9 cellular contexts compared by ENCODE assay signal in the genomic region with DNA sequence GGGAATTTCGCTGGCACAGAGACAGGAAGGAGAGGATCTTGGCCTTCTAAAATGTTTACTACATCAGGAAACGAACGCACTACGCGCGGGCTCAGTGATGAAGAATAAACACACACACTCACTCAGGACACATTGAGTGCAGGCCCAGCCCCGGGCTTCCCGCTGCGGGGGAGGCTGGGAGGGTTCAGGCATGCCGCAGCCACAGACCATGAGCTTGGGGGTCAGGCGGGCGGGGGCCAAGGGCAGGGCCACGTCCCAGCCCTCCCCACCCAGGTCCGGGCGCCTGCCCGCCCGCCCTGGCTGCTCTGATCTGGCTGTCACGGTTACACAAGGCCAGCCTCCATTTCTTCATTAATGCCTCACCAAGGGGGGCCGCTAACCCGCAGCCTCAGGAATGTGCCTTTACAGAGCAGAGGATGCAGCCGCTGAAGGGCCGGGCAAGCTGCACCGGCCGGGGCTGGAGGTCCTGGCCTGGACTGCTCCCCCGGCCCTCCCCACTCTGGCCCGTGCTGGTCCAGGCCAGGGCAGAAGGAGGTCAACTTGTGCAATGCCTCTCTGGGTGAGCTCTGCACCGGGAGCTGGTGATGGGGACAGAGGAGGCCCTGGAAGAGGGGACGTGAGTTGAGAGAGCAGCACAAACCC. TPM values are rescaled to one million over a fixed set of nuclear protein-coding genes. Genes with fewer than 3 reads are reported as not detected.
A peak's percentile ranks its signal among the peaks of the same experiment; 100 is the strongest.
DNase-seq lines count a peak whose midpoint lies in the region; ATAC-seq, FAIRE-seq and TF ChIP-seq lines count a peak whose summit lies in the region.
"Had no signal": no experiment of that assay in that cellular context is flagged by ENCODE, and none has a peak within 500 bp of the region (broad histone marks: within the 10 kb centered on the region; RNA-seq: fewer than 3 reads in every experiment).

No MANE protein-coding gene starts in this region.

- H3K79me2 ChIP-seq in K562 (ENCODE audit: control insufficient read depth, insufficient read depth, low read length) (no peaks in the 10 kb centered on the region), smooth muscle cell (ENCODE audit: low read depth) (no peaks in the 10 kb centered on the region)

- H3K36me3 ChIP-seq in K562 (ENCODE audit: control insufficient read depth, insufficient read depth, low read length) (no peaks in the 10 kb centered on the region), smooth muscle cell (ENCODE audit: low read depth) (no peaks in the 10 kb centered on the region), A673 (ENCODE audit: insufficient read depth, low read length, poor library complexity, severe bottlenecking) (no peaks in the 10 kb centered on the region)

- H3F3A ChIP-seq in smooth muscle cell (ENCODE audit: low read depth): no peaks in the 10 kb centered on the region

- H3K9me3 ChIP-seq in K562 (replicated peaks; ENCODE audit: control insufficient read depth, insufficient read depth, low read depth, low read length) (no peaks in the 10 kb centered on the region), smooth muscle cell (replicated peaks; ENCODE audit: low read depth) (no peaks in the 10 kb centered on the region), A673 (ENCODE audit: low read depth, low read length, poor library complexity, severe bottlenecking) (no peaks in the 10 kb centered on the region)

- H3K4me1 ChIP-seq in K562 (replicated peaks in 1 of 2; ENCODE audit: control insufficient read depth in 2 of 2, insufficient read depth in 2 of 2, low read length in 2 of 2) (peaks cover 0 to 22% of the 10 kb centered on the region in 2 experiments; a peak in 1 of 5 replicates), smooth muscle cell (ENCODE audit: low read depth) (peaks cover 14% of the 10 kb centered on the region), A673 (ENCODE audit: insufficient read depth, low read length, poor library complexity, severe bottlenecking) (no peaks in the 10 kb centered on the region)

- TF ChIP-seq EP300 in K562 (IDR thresholded peaks at IDR 0.05; ENCODE audit: low read length): no peak

- CTCF ChIA-PET in K562 (lab: Yijun Ruan, JAX; ENCODE audit: low intra/inter-chr PET ratio): no interaction called here
- CTCF ChIA-PET in A673 (lab: Charles Lee): no interaction called here

- ATAC-seq in K562: peak; percentile 32
- no peak for ATAC-seq in HG03469 (IDR thresholded peaks at IDR 0.05; ENCODE audit: unreplicated experiment)

- 5% methylated on average over 16 of the region's 28 CpGs for WGBS in K562 (ENCODE audit: insufficient coverage, low coverage, missing lambda C conversion rate)
- WGBS in smooth muscle cell (ENCODE audit: low lambda C conversion rate): 11% methylated on average over 21 of the region's 28 CpGs

- FAIRE-seq in K562 (lab: Jason Lieb, UNC) (no peak), GM12892 (lab: Jason Lieb, UNC) (no peak)

- H4K20me1 ChIP-seq in K562 (replicated peaks; ENCODE audit: control insufficient read depth, insufficient read depth, low read length): peaks cover 22% of the 10 kb centered on the region; the same call in 1 of the 2 replicates
- H4K20me1 ChIP-seq in smooth muscle cell (ENCODE audit: low read depth): no peaks in the 10 kb centered on the region

- in situ Hi-C loops in K562 (cut with MboI): no loop called here

- H3K4me3 ChIP-seq in K562 (no peak overlapping the region), smooth muscle cell (no peak overlapping the region), A673 (ENCODE audit: low read depth, low read length, poor library complexity, severe bottlenecking) (no peak overlapping the region)

- POLR2A ChIA-PET in K562 (lab: Yijun Ruan, JAX): interaction anchor here (0.5 kb wide), 1 partner anchor 478 kb away, joined by 4 read pairs; no protein-coding TSS in a partner anchor
- POLR2A ChIA-PET in A673 (lab: Charles Lee; ENCODE audit: low non-redundant PET): no interaction called here

- H3K9ac ChIP-seq in K562 (ENCODE audit: insufficient read depth in 1 of 2, low read depth in 2 of 2, low read length in 2 of 2): no peak overlapping the region
- H3K9ac ChIP-seq in smooth muscle cell (ENCODE audit: low read depth): peak overlapping the region; percentile 38

- no TSS peak for BruUV-seq in K562 (replicated peaks; lab: Mats Ljungman, UMichigan)
- BruUV-seq in A673 (replicated peaks; lab: Mats Ljungman, UMichigan): no TSS peak

- TF ChIP-seq CTCF in K562 (IDR thresholded peaks at IDR 0.05 in 2 of 3, conservative IDR thresholded peaks at IDR 0.05 in 1 of 3; ENCODE audit: insufficient read depth in 2 of 3, low read depth in 1 of 3, low read length in 3 of 3) (no peak), smooth muscle cell (IDR thresholded peaks at IDR 0.05; ENCODE audit: borderline replicate concordance, insufficient read depth, poor library complexity, severe bottlenecking) (no peak), A673 (conservative IDR thresholded peaks at IDR 0.05; ENCODE audit: low read depth, low read length) (no peak)

- intact Hi-C loops in K562 (cut with micrococcal nuclease) (no loop called here), A673 (cut with micrococcal nuclease; ENCODE audit: unreplicated experiment) (no loop called here)

- TF ChIP-seq RAD21 in K562 (CRISPR knock-in tag; conservative IDR thresholded peaks at IDR 0.05 in 1 of 2, IDR thresholded peaks at IDR 0.05 in 1 of 2): no peak

- TF ChIP-seq POLR2A in K562 (conservative IDR thresholded peaks at IDR 0.05) (no peak), GM12892 (IDR thresholded peaks at IDR 0.05; ENCODE audit: low read depth, low read length) (no peak)

- H3K4me2 ChIP-seq in K562 (ENCODE audit: insufficient read depth, low read length): no peak overlapping the region
- H3K4me2 ChIP-seq in smooth muscle cell: peak overlapping the region; percentile 76

- H3K9me1 ChIP-seq in K562 (ENCODE audit: control insufficient read depth, insufficient read depth, low read length): no peaks in the 10 kb centered on the region

- DNase-seq in HCEC 1CT (peak; percentile 84), K562 (ENCODE audit: extremely low read depth in 1 of 4, low spot score in 3 of 4) (peak in 3 of 4 experiments; percentile 8 to 37 (median 28)), iris pigment epithelial cell (ENCODE audit: low read depth) (peak; percentile 92), smooth muscle cell (lab: John Stamatoyannopoulos, UW; ENCODE audit: unreplicated experiment) (peak; percentile 46), GOT3 (lab: John Stamatoyannopoulos, UW) (no peak), A673 (ENCODE audit: low spot score) (no peak), GM12892 (ENCODE audit: insufficient read length) (no peak)
- DNase-seq: KG1 had no signal

- H3K27ac ChIP-seq in K562 (ENCODE audit: extremely low read depth, low read depth, low read length) (no peak overlapping the region), smooth muscle cell (ENCODE audit: low read depth) (peak overlapping the region; percentile 87), A673 (ENCODE audit: low read depth, low read length, poor library complexity, severe bottlenecking) (no peak overlapping the region)

- peaks cover 4 to 51% of the 10 kb centered on the region in 2 experiments; a peak in 3 of 5 replicates for H3K27me3 ChIP-seq in K562 (ENCODE audit: control insufficient read depth in 2 of 2, insufficient read depth in 2 of 2, low read length in 2 of 2)
- H3K27me3 ChIP-seq in smooth muscle cell (ENCODE audit: low read depth): no peaks in the 10 kb centered on the region
- H3K27me3 ChIP-seq in A673 (replicated peaks; ENCODE audit: insufficient read depth, low read depth, low read length, poor library complexity): no peaks in the 10 kb centered on the region

- H2AFZ ChIP-seq in K562 (ENCODE audit: low read depth, low read length) (no peak overlapping the region), smooth muscle cell (ENCODE audit: low read depth) (peak overlapping the region; percentile 86)

TF ChIP-seq in K562, 482 proteins besides CTCF, POLR2A, EP300 and RAD21 (continues in another document):
- TF ChIP-seq POU5F1 (IDR thresholded peaks at IDR 0.05; ENCODE audit: borderline replicate concordance, low read depth, low read length, partially characterized antibody) (no peak), TARDBP (IDR thresholded peaks at IDR 0.05) (no peak), TCF7L2 (IDR thresholded peaks at IDR 0.05; ENCODE audit: low read depth, low read length) (no peak), HMG20A (CRISPR knock-in tag; conservative IDR thresholded peaks at IDR 0.05) (no peak), SNRNP70 (optimal IDR thresholded peaks at IDR 0.05; ENCODE audit: low read depth, low read length) (no peak), ZFX (CRISPR knock-in tag; IDR thresholded peaks at IDR 0.05) (no peak), SRSF3 (IDR thresholded peaks at IDR 0.05; ENCODE audit: insufficient read depth, low read length) (no peak), ILK (tag; IDR thresholded peaks at IDR 0.05; ENCODE audit: borderline replicate concordance, low read depth) (no peak), ZNF696 (CRISPR knock-in tag; conservative IDR thresholded peaks at IDR 0.05) (no peak), L3MBTL2 (IDR thresholded peaks at IDR 0.05) (no peak), CHD1 (IDR thresholded peaks at IDR 0.05; ENCODE audit: low read length) (no peak), NCOA4 (IDR thresholded peaks at IDR 0.05; ENCODE audit: partially characterized antibody) (no peak), SLC30A9 (CRISPR knock-in tag; IDR thresholded peaks at IDR 0.05) (no peak)

RNA-seq across cellular contexts. Expression of gene IGF2, which starts 41.7 kb away (rescaled TPM):
- not detected in 2 replicates for total RNA-seq in K562 (2011; cell fraction: chromatin; rRNA removed; ENCODE audit: low replicate concordance)
- total RNA-seq in K562 (2011; cell fraction: nucleolus; rRNA removed): not detected in 2 replicates
- not detected in 2 replicates for total RNA-seq in K562 (2011; cell fraction: nucleoplasm; rRNA removed)
- not detected in 2 replicates for total RNA-seq in K562 (2014; rRNA removed)
- total RNA-seq in K562 (2014; rRNA removed; fragmentation: Illumina TruSeq; extraction: Trizol): not detected in 2 replicates
- total RNA-seq in K562 (2015; rRNA removed; fragmentation: Illumina TruSeq; extraction: Trizol): not detected in 2 replicates
- total RNA-seq in K562 (2021): 0.16 and 0.67 TPM in 2 replicates
- not detected in 2 replicates for polyA plus RNA-seq in K562 (2011; rRNA removed)
- 0.01 TPM in 1 of 2 replicates, not detected in the other for polyA plus RNA-seq in K562 (2011; cell fraction: cytosol; rRNA removed)
- 0.03 TPM in 1 of 2 replicates, not detected in the other for polyA plus RNA-seq in K562 (2011; cell fraction: nucleus; rRNA removed)
- 0.03 and 0.04 TPM in 2 replicates for polyA plus RNA-seq in K562 (2012)
- polyA plus RNA-seq in K562 (2014; fragmentation: Illumina TruSeq; extraction: Trizol): not detected in 2 replicates
- not detected for polyA plus RNA-seq in K562 (2014; fragmentation: Nextera tagmentation; extraction: Ambion mirVana)
- polyA plus RNA-seq in K562 (2014; rRNA removed): 0.03 TPM in 1 of 2 replicates, not detected in the other
- polyA minus RNA-seq in K562 (2011; rRNA and poly(A)+ RNA removed): 0.07 and 0.18 TPM in 2 replicates
- polyA minus RNA-seq in K562 (2011; cell fraction: cytosol; rRNA and poly(A)+ RNA removed): 5.3 TPM in 1 of 2 replicates, not detected in the other
- not detected in 2 replicates for polyA minus RNA-seq in K562 (2011; cell fraction: nucleus; rRNA and poly(A)+ RNA removed)
- total RNA-seq in smooth muscle cell: 2,086 and 2,274 TPM in 2 replicates
- 3,825 and 3,877 TPM in 2 replicates for polyA plus RNA-seq in smooth muscle cell
- 0.17 and 0.20 TPM in 2 replicates for total RNA-seq in A673 (2021)
- not detected for polyA plus RNA-seq in GM12892 (2012; ENCODE audit: missing spikeins)

Comparison
In these comparisons a context has a peak if more than half of its experiments do, and no peak if none do; other contexts are left out.
1. DNase-seq: peak in HCEC 1CT (single experiment), K562 (3 of 4), iris pigment epithelial cell (single experiment) and smooth muscle cell (single experiment); none in GOT3 (single experiment), A673 (single experiment) and GM12892 (single experiment).
2. RNA of gene IGF2, which starts 41.7 kb away (total RNA-seq): 2,086 to 2,274 TPM in smooth muscle cell; 0.17 to 0.20 TPM in A673 and 0.16 to 0.67 TPM in K562; every median in the first group is over 1,000 times any median in the second.